ENCODE assay signal across 19 cellular contexts in genomic region chr5:1333986-1334385, GRCh38. TPM values are rescaled to one million over a fixed set of nuclear protein-coding genes. Genes with fewer than 3 reads are reported as not detected.
DNase-seq lines count a peak whose midpoint lies in the region; ATAC-seq, FAIRE-seq and TF ChIP-seq lines count a peak whose summit lies in the region.
"Had no signal": no experiment of that assay in that cellular context is flagged by ENCODE, and none has a peak within 500 bp of the region (broad histone marks: within the 10 kb centered on the region; RNA-seq: fewer than 3 reads in every experiment).

No MANE protein-coding gene starts in this region.

- peaks cover 10% of the 10 kb centered on the region for H4K20me1 ChIP-seq in HepG2 (ENCODE audit: insufficient read depth, low read length)

- H3K27ac ChIP-seq in HepG2 (ENCODE audit: extremely low read length, insufficient read depth, low read length) (no peak overlapping the region), right lobe of liver (no peak overlapping the region), RWPE1 (0 out of 2 replicates have a peak overlapping the region, but pooled peaks have one; percentile 5), kidney (ENCODE audit: low read depth in 2 of 2, low read length in 2 of 2) (no peak overlapping the region), upper lobe of right lung (no peak overlapping the region), sigmoid colon (no peak overlapping the region)
- H3K27ac ChIP-seq: BLaER1 treated with 17β-estradiol and CSF1 and Interleukin-3, amounts not matched to agents 10 nM and 100 nM had no signal

- no peak for ATAC-seq in HepG2
- no peak for ATAC-seq in right lobe of liver
- ATAC-seq in upper lobe of right lung = no peak
- no peak for ATAC-seq in HG03460 (IDR thresholded peaks at IDR 0.05; ENCODE audit: unreplicated experiment)

- TF ChIP-seq CTCF in HepG2 (CRISPR knock-in tag; IDR thresholded peaks at IDR 0.05) (no peak), right lobe of liver (IDR thresholded peaks at IDR 0.05) (no peak), RWPE1 (conservative IDR thresholded peaks at IDR 0.05; ENCODE audit: low read depth) (no peak), kidney (IDR thresholded peaks at IDR 0.05; ENCODE audit: borderline replicate concordance, extremely low read depth, insufficient read depth) (no peak), upper lobe of right lung (IDR thresholded peaks at IDR 0.05) (no peak), sigmoid colon (IDR thresholded peaks at IDR 0.05) (no peak)

- in situ Hi-C loops in HepG2 (cut with HindIII; ENCODE audit: extremely low pct_ligation_motif_present, low pct_unique_long_range_greater_than_20kb) = no loop called here

- H3K36me3 ChIP-seq in HepG2 (replicated peaks in 1 of 2; ENCODE audit: control insufficient read depth in 1 of 2, insufficient read depth in 2 of 2, low read length in 2 of 2) (peaks cover 35 to 69% of the 10 kb centered on the region in 2 experiments; a peak in 4 of 5 replicates), right lobe of liver (peaks cover 0 to 70% (median 30%) of the 10 kb centered on the region in 4 donors), kidney (ENCODE audit: control insufficient read depth in 1 of 2, insufficient read depth in 2 of 2, low read length in 2 of 2) (peaks cover 29 to 61% of the 10 kb centered on the region in 2 donors), upper lobe of right lung (peaks cover 87% of the 10 kb centered on the region), sigmoid colon (peaks cover 21 to 91% (median 67%) of the 10 kb centered on the region in 4 donors)

- no peaks in the 10 kb centered on the region for H3K79me2 ChIP-seq in HepG2 (ENCODE audit: insufficient read depth, low read length)

- no peak overlapping the region for H2AFZ ChIP-seq in HepG2 (ENCODE audit: low read length)

- no peak for TF ChIP-seq POLR2A in HepG2 (IDR thresholded peaks at IDR 0.05; ENCODE audit: insufficient read depth in 1 of 2, low read depth in 2 of 2, low read length in 2 of 2)
- TF ChIP-seq POLR2A in right lobe of liver (IDR thresholded peaks at IDR 0.05) = no peak
- TF ChIP-seq POLR2A in sigmoid colon (IDR thresholded peaks at IDR 0.05) = no peak

- TF ChIP-seq RAD21 in HepG2 (CRISPR knock-in tag; IDR thresholded peaks at IDR 0.05) = no peak

- H3K9ac ChIP-seq in HepG2 (ENCODE audit: insufficient read depth, low read depth, low read length) = no peak overlapping the region
- H3K9ac ChIP-seq in kidney (ENCODE audit: low read length in 2 of 2) = no peak overlapping the region
- H3K9ac ChIP-seq: BLaER1 treated with 17β-estradiol and CSF1 and Interleukin-3, amounts not matched to agents 10 nM and 100 nM had no signal

- intact Hi-C loops in HepG2 (cut with micrococcal nuclease; ENCODE audit: unreplicated experiment) (no loop called here), right lobe of liver (cut with DNase I) (loop anchor here in 1 of 2 donors (10.0 kb wide), 1 partner anchor 149 kb away; no protein-coding TSS in a partner anchor), kidney (cut with DNase I) (no loop called here), upper lobe of right lung (cut with DNase I) (no loop called here), sigmoid colon (cut with DNase I) (no loop called here)

- H3K4me3 ChIP-seq in HepG2 (replicated peaks in 1 of 3; ENCODE audit: insufficient read depth in 1 of 3, low read depth in 2 of 3, low read length in 3 of 3) (no peak overlapping the region), right lobe of liver (no peak overlapping the region), kidney (ENCODE audit: low read length in 2 of 2) (no peak overlapping the region), upper lobe of right lung (no peak overlapping the region), sigmoid colon (no peak overlapping the region)
- H3K4me3 ChIP-seq: BLaER1 treated with 17β-estradiol and CSF1 and Interleukin-3, amounts not matched to agents 10 nM and 100 nM; HAP-1 had no signal

- H3K27me3 ChIP-seq in HepG2 (ENCODE audit: control insufficient read depth in 1 of 2, insufficient read depth in 2 of 2, low read length in 2 of 2) = no peaks in the 10 kb centered on the region
- no peaks in the 10 kb centered on the region for H3K27me3 ChIP-seq in right lobe of liver
- no peaks in the 10 kb centered on the region for H3K27me3 ChIP-seq in upper lobe of right lung
- H3K27me3 ChIP-seq in sigmoid colon = no peaks in the 10 kb centered on the region
- H3K27me3 ChIP-seq: BLaER1 treated with 17β-estradiol and CSF1 and Interleukin-3, amounts not matched to agents 10 nM and 100 nM had no signal

- no peaks in the 10 kb centered on the region for H3K4me1 ChIP-seq in HepG2 (ENCODE audit: insufficient read depth, low read length)
- H3K4me1 ChIP-seq in right lobe of liver = peaks cover 0 to 36% (median 15%) of the 10 kb centered on the region in 4 donors
- peaks cover 0 to 10% of the 10 kb centered on the region in 2 donors for H3K4me1 ChIP-seq in kidney (ENCODE audit: control insufficient read depth in 1 of 2, insufficient read depth in 1 of 2, low read depth in 1 of 2, low read length in 2 of 2)
- peaks cover 17% of the 10 kb centered on the region for H3K4me1 ChIP-seq in upper lobe of right lung
- H3K4me1 ChIP-seq in sigmoid colon = no peaks in the 10 kb centered on the region
- H3K4me1 ChIP-seq: HAP-1 had no signal

- H3K9me3 ChIP-seq in HepG2 (ENCODE audit: low read length) (no peaks in the 10 kb centered on the region), right lobe of liver (no peaks in the 10 kb centered on the region), kidney (ENCODE audit: control insufficient read depth in 1 of 2, low read length in 2 of 2) (no peaks in the 10 kb centered on the region), upper lobe of right lung (no peaks in the 10 kb centered on the region), sigmoid colon (no peaks in the 10 kb centered on the region)
- H3K9me3 ChIP-seq: BLaER1 treated with 17β-estradiol and CSF1 and Interleukin-3, amounts not matched to agents 10 nM and 100 nM; HAP-1 had no signal

- CTCF ChIA-PET in HepG2 (lab: Yijun Ruan, JAX; ENCODE audit: low intra/inter-chr PET ratio, low total read pairs) (no interaction called here), RWPE1 (lab: Yijun Ruan, JAX) (interaction anchor here (0.7 kb wide), 1 partner anchor 21 kb away, joined by 4 read pairs; no protein-coding TSS in a partner anchor)

- POLR2A ChIA-PET in HepG2 (lab: Yijun Ruan, JAX) (no interaction called here), RWPE1 (lab: Yijun Ruan, JAX; ENCODE audit: low non-redundant PET) (no interaction called here)

- FAIRE-seq in HepG2 (lab: Jason Lieb, UNC) = no peak
- no peak for FAIRE-seq in kidney (lab: Jason Lieb, UNC)
- FAIRE-seq: G401.6, GM19239 had no signal

- TF ChIP-seq EP300 in HepG2 (IDR thresholded peaks at IDR 0.05; ENCODE audit: low read depth in 2 of 2, low read length in 2 of 2) (no peak), HepG2 (CRISPR knock-in tag; IDR thresholded peaks at IDR 0.05; ENCODE audit: borderline replicate concordance) (no peak), sigmoid colon (IDR thresholded peaks at IDR 0.05) (no peak)

- H3K4me2 ChIP-seq in HepG2 (ENCODE audit: low read depth, low read length) = no peak overlapping the region
- H3K4me2 ChIP-seq: BLaER1 treated with 17β-estradiol and CSF1 and Interleukin-3, amounts not matched to agents 10 nM and 100 nM had no signal

- DNase-seq in HepG2 (ENCODE audit: low spot score) (no peak), right lobe of liver (no peak), RWPE1 (ENCODE audit: low spot score) (no peak), kidney (peak; percentile 43), upper lobe of right lung (peak; percentile 62), sigmoid colon (no peak), H4 (ENCODE audit: low spot score) (no peak)
- DNase-seq: CD8-positive, alpha-beta memory T cell; COR-L47; DMS 273 treated with DMSO at 0.1 percent for 48 hours; DMS53; DND-41 had no signal

- 98% methylated on average over 11 of the region's 14 CpGs for WGBS in HepG2 (ENCODE audit: low lambda C conversion rate)
- 94% methylated on average over 5 of the region's 14 CpGs for WGBS in right lobe of liver (ENCODE audit: insufficient coverage, low coverage, low lambda C conversion rate, missing lambda C conversion rate)
- 93 to 97% methylated on average over 14 of the region's 14 CpGs for WGBS in sigmoid colon, 2 donors

- no TSS peak for BruUV-seq in HepG2 (replicated peaks; lab: Mats Ljungman, UMichigan)

RNA-seq across cellular contexts. Expression of gene CLPTM1L, which starts 10.9 kb away (rescaled TPM):
- total RNA-seq in HepG2 (2016; rRNA removed; fragmentation: Illumina TruSeq; extraction: Trizol) (65.4 and 124 TPM in 2 replicates), right lobe of liver (100 to 1,000 TPM in 4 of 6 experiments, 10 to 100 TPM in 2; 63.8 to 155 (median 128) TPM), kidney (96.6 TPM), upper lobe of right lung (153 TPM), sigmoid colon (10 to 100 TPM; 49.5 to 67.8 (median 58.9) TPM)
- total RNA-seq in HepG2 (2016; cell fraction: cytosol; rRNA removed; fragmentation: Illumina TruSeq; extraction: Trizol; ENCODE audit: low read depth) = 165 and 166 TPM in 2 replicates
- total RNA-seq in HepG2 (2016; cell fraction: insoluble cytoplasmic fraction; rRNA removed; fragmentation: Illumina TruSeq; extraction: Trizol) = 72.1 and 131 TPM in 2 replicates
- total RNA-seq in HepG2 (2016; cell fraction: membrane; rRNA removed; fragmentation: Illumina TruSeq; extraction: Trizol) = 271 and 285 TPM in 2 replicates
- total RNA-seq in HepG2 (2016; cell fraction: nucleus; rRNA removed; fragmentation: Illumina TruSeq; extraction: Trizol) = 76.4 and 77.0 TPM in 2 replicates
- polyA plus RNA-seq in HepG2 (2011; rRNA removed) (80.3 and 99.3 TPM in 2 replicates), kidney (ENCODE audit: insufficient read depth, low read depth, low replicate concordance) (135 TPM), sigmoid colon (10 to 100 TPM; 33.1 to 90.5 (median 33.6) TPM)
- polyA plus RNA-seq in HepG2 (2011; cell fraction: cytosol; rRNA removed) = 102 and 119 TPM in 2 replicates
- polyA plus RNA-seq in HepG2 (2011; cell fraction: nucleus; rRNA removed) = 99.8 and 103 TPM in 2 replicates
- 43.6 and 60.3 TPM in 2 replicates for polyA plus RNA-seq in HepG2 (2012)
- polyA plus RNA-seq in HepG2 (2016; cell fraction: cytosol; fragmentation: Illumina TruSeq; extraction: Trizol; ENCODE audit: low read depth) = 124 and 168 TPM in 2 replicates
- 83.6 and 94.2 TPM in 2 replicates for polyA plus RNA-seq in HepG2 (2016; cell fraction: insoluble cytoplasmic fraction; fragmentation: Illumina TruSeq; extraction: Trizol; ENCODE audit: low read depth)
- 184 and 217 TPM in 2 replicates for polyA plus RNA-seq in HepG2 (2016; cell fraction: membrane; fragmentation: Illumina TruSeq; extraction: Trizol; ENCODE audit: low read depth)
- 147 and 155 TPM in 2 replicates for polyA plus RNA-seq in HepG2 (2016; cell fraction: nucleus; fragmentation: Illumina TruSeq; extraction: Trizol; ENCODE audit: insufficient read depth, low read depth)
- polyA minus RNA-seq in HepG2 (2011; rRNA and poly(A)+ RNA removed; ENCODE audit: low replicate concordance) = 281 and 712 TPM in 2 replicates
- polyA minus RNA-seq in HepG2 (2011; cell fraction: cytosol; rRNA and poly(A)+ RNA removed) = 45.2 and 56.5 TPM in 2 replicates
- polyA minus RNA-seq in HepG2 (2011; cell fraction: nucleus; rRNA and poly(A)+ RNA removed) = 37.0 and 46.2 TPM in 2 replicates
- 196 and 214 TPM in 2 replicates for total RNA-seq in H4 (2014; rRNA removed; shearing (Covaris generic))

RNA-seq across cellular contexts. Expression of gene TERT, which starts 39.1 kb away (rescaled TPM):
- total RNA-seq in HepG2 (2016; rRNA removed; fragmentation: Illumina TruSeq; extraction: Trizol) (1.2 and 5.9 TPM in 2 replicates), right lobe of liver (not detected), kidney (0.91 TPM), upper lobe of right lung (not detected), sigmoid colon (not detected)
- total RNA-seq in HepG2 (2016; cell fraction: cytosol; rRNA removed; fragmentation: Illumina TruSeq; extraction: Trizol; ENCODE audit: low read depth) = 6.1 and 7.1 TPM in 2 replicates
- total RNA-seq in HepG2 (2016; cell fraction: insoluble cytoplasmic fraction; rRNA removed; fragmentation: Illumina TruSeq; extraction: Trizol) = 1.7 and 5.8 TPM in 2 replicates
- total RNA-seq in HepG2 (2016; cell fraction: membrane; rRNA removed; fragmentation: Illumina TruSeq; extraction: Trizol) = 3.3 and 3.7 TPM in 2 replicates
- 7.1 and 8.7 TPM in 2 replicates for total RNA-seq in HepG2 (2016; cell fraction: nucleus; rRNA removed; fragmentation: Illumina TruSeq; extraction: Trizol)
- polyA plus RNA-seq in HepG2 (2011; rRNA removed) (3.5 and 4.3 TPM in 2 replicates), kidney (ENCODE audit: insufficient read depth, low read depth, low replicate concordance) (not detected), sigmoid colon (1 to 10 TPM in 1 of 3 donors, not detected in 2; 2.9 TPM)
- 0.68 and 2.0 TPM in 2 replicates for polyA plus RNA-seq in HepG2 (2011; cell fraction: cytosol; rRNA removed)
- polyA plus RNA-seq in HepG2 (2011; cell fraction: nucleus; rRNA removed) = 28.2 and 42.3 TPM in 2 replicates
- 1.7 and 2.9 TPM in 2 replicates for polyA plus RNA-seq in HepG2 (2012)
- 0.62 and 0.99 TPM in 2 replicates for polyA plus RNA-seq in HepG2 (2016; cell fraction: cytosol; fragmentation: Illumina TruSeq; extraction: Trizol; ENCODE audit: low read depth)
- 1.6 and 2.5 TPM in 2 replicates for polyA plus RNA-seq in HepG2 (2016; cell fraction: insoluble cytoplasmic fraction; fragmentation: Illumina TruSeq; extraction: Trizol; ENCODE audit: low read depth)
- 1.4 and 1.5 TPM in 2 replicates for polyA plus RNA-seq in HepG2 (2016; cell fraction: membrane; fragmentation: Illumina TruSeq; extraction: Trizol; ENCODE audit: low read depth)
- 24.5 and 26.8 TPM in 2 replicates for polyA plus RNA-seq in HepG2 (2016; cell fraction: nucleus; fragmentation: Illumina TruSeq; extraction: Trizol; ENCODE audit: insufficient read depth, low read depth)
- 0.30 and 3.4 TPM in 2 replicates for polyA minus RNA-seq in HepG2 (2011; rRNA and poly(A)+ RNA removed; ENCODE audit: low replicate concordance)
- polyA minus RNA-seq in HepG2 (2011; cell fraction: cytosol; rRNA and poly(A)+ RNA removed) = 1.9 and 2.0 TPM in 2 replicates
- 4.0 and 6.4 TPM in 2 replicates for polyA minus RNA-seq in HepG2 (2011; cell fraction: nucleus; rRNA and poly(A)+ RNA removed)
- total RNA-seq in H4 (2014; rRNA removed; shearing (Covaris generic)) = 0.04 and 0.23 TPM in 2 replicates
- polyA plus RNA-seq: CD4-positive, CD25-positive, alpha-beta regulatory T cell; CD8-positive, alpha-beta memory T cell; IgD-negative memory B cell had no signal

Comparison
In these comparisons a context has a peak if more than half of its experiments do, and no peak if none do; other contexts are left out.
1. DNase-seq: peak in kidney (single experiment) and upper lobe of right lung (single experiment); none in HepG2 (single experiment), right lobe of liver (0 of 3), RWPE1 (single experiment), sigmoid colon (single experiment) and H4 (single experiment).